In the genomic region with DNA sequence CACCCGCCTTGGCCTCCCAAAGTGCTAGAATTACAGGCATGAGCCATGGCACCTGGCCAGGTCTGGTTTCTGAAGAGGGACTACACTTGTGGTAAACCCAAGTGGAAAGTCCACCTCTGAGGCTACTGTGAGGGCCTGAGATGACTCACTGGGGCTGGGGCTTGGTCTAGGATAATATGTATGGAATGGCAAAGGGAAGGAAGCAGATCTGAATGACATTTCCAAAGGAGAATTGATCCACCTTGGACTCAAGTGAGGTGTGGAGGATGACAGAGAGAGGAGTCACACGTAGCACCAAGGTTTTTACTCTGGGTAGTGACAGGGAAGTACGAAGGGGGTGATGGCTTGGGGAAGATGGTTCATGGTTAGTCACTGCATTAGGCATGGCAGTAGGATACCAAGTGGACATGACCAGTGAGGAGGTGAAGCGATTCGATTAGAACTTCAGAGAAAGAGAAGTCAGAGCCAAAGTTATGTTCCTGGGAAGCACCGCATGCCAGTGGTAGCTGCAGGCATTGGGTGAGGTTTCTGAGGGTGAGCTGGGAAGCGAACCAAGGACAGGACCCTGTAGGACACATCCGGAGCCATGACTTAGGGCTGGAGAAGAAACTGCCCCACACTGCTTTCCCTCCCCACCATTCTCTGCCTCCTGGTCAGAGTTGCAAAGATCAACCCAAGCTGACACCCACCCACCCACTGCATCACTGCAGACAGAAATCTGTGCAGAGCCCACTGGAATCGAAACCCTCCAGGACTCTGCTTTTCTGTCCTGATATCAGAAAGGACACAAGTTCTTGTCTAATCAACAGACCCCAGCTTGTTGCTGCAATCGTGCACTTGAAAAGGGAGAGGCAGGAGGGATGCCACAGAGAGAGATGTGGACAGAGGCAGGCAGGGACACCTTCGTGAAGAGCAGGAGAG, we compare ENCODE assay signal across 12 cellular contexts. TPM values are rescaled to one million over a fixed set of nuclear protein-coding genes. Genes with fewer than 3 reads are reported as not detected.
DNase-seq lines count a peak whose midpoint lies in the region; ATAC-seq and TF ChIP-seq lines count a peak whose summit lies in the region.
"Had no signal": no experiment of that assay in that cellular context is flagged by ENCODE, and none has a peak within 500 bp of the region (broad histone marks: within the 10 kb centered on the region; RNA-seq: fewer than 3 reads in every experiment).

No MANE protein-coding gene starts in this region.

- H4K12ac ChIP-seq in trophoblast cell (ENCODE audit: low read depth, low read length), result no peak overlapping the region

- H4K8ac ChIP-seq in trophoblast cell (ENCODE audit: low read depth, low read length), result no peak overlapping the region

- no peak overlapping the region for H4K91ac ChIP-seq in trophoblast cell (ENCODE audit: low read depth, low read length)

- peaks cover 2% of the 10 kb centered on the region for H3K79me1 ChIP-seq in trophoblast cell (ENCODE audit: low read length)

- peak overlapping the region; percentile 45 for H3K27ac Mint-ChIP-seq in T-helper 1 cell treated with Interleukin-12 subunit alpha and Interleukin-12 subunit beta and Interleukin-4 antibody, amounts not matched to agents 30 μg/mL and 1 μg/mL, for 36 hours

- H3K27ac ChIP-seq in Peyer's patch (peak overlapping the region in 1 of 4 donors; percentile 29), trophoblast cell (ENCODE audit: low read depth, low read length) (no peak overlapping the region)
- H3K27ac ChIP-seq: VCaP had no signal

- H3K9ac ChIP-seq in trophoblast cell (ENCODE audit: low read length), result no peak overlapping the region

- H3K36me3 ChIP-seq in Peyer's patch (no peaks in the 10 kb centered on the region), trophoblast cell (ENCODE audit: control insufficient read depth in 1 of 2, insufficient read depth in 2 of 2, low read length in 2 of 2) (no peaks in the 10 kb centered on the region)

- H3K9me3 ChIP-seq in Peyer's patch, result no peaks in the 10 kb centered on the region
- no peaks in the 10 kb centered on the region for H3K9me3 ChIP-seq in trophoblast cell (ENCODE audit: insufficient read depth, low read depth, low read length)

- H3K14ac ChIP-seq in trophoblast cell (ENCODE audit: low read length), result no peak overlapping the region

- H3K36me3 Mint-ChIP-seq in T-helper 1 cell treated with Interleukin-12 subunit alpha and Interleukin-12 subunit beta and Interleukin-4 antibody, amounts not matched to agents 30 μg/mL and 1 μg/mL, for 36 hours (ENCODE audit: low read depth), result no peaks in the 10 kb centered on the region

- TF ChIP-seq POLR2A in Peyer's patch (IDR thresholded peaks at IDR 0.05), result no peak

- H3K4me1 ChIP-seq in Peyer's patch, result peaks cover 0 to 10% (median 5%) of the 10 kb centered on the region in 4 donors
- peaks cover 11 to 13% of the 10 kb centered on the region in 2 experiments for H3K4me1 ChIP-seq in trophoblast cell (ENCODE audit: control insufficient read depth in 1 of 2, insufficient read depth in 2 of 2, low read length in 2 of 2)

- ATAC-seq in GM19023 (IDR thresholded peaks at IDR 0.05; ENCODE audit: unreplicated experiment) (no peak), GM18861 (IDR thresholded peaks at IDR 0.05; ENCODE audit: unreplicated experiment) (no peak)

- H2BK120ac ChIP-seq in trophoblast cell (ENCODE audit: insufficient read depth, low read length, poor library complexity), result no peak overlapping the region

- H3K23ac ChIP-seq in trophoblast cell (ENCODE audit: low read length), result peak overlapping the region; percentile 68

- H3K18ac ChIP-seq in trophoblast cell (ENCODE audit: low read length), result no peak overlapping the region

- no peak overlapping the region for H2BK12ac ChIP-seq in trophoblast cell (ENCODE audit: low read length)

- no peak overlapping the region for H2BK5ac ChIP-seq in trophoblast cell (ENCODE audit: low read depth, low read length, poor library complexity)

- peaks cover 4% of the 10 kb centered on the region for H3K27me3 Mint-ChIP-seq in T-helper 1 cell treated with Interleukin-12 subunit alpha and Interleukin-12 subunit beta and Interleukin-4 antibody, amounts not matched to agents 30 μg/mL and 1 μg/mL, for 36 hours (ENCODE audit: low read depth)

- H2AFZ ChIP-seq in trophoblast cell (ENCODE audit: insufficient read depth, low read length, poor library complexity), result no peak overlapping the region

- H3K27me3 ChIP-seq in Peyer's patch (no peaks in the 10 kb centered on the region), trophoblast cell (ENCODE audit: insufficient read depth, low read length) (no peaks in the 10 kb centered on the region)

- H2AK5ac ChIP-seq in trophoblast cell (ENCODE audit: low read length), result no peak overlapping the region

- no CpG with 5 or more reads among the region's 11 CpGs for WGBS in trophoblast cell (ENCODE audit: extremely low coverage, insufficient coverage, insufficient read length)

- TF ChIP-seq CTCF in Peyer's patch (IDR thresholded peaks at IDR 0.05) (no peak), epithelial cell of proximal tubule (conservative IDR thresholded peaks at IDR 0.05; ENCODE audit: low read depth, low read length) (no peak)

- no peaks in the 10 kb centered on the region for H3K79me2 ChIP-seq in trophoblast cell (ENCODE audit: control insufficient read depth, insufficient read depth, low read length, poor library complexity)

- H3K4me1 Mint-ChIP-seq in T-helper 1 cell treated with Interleukin-12 subunit alpha and Interleukin-12 subunit beta and Interleukin-4 antibody, amounts not matched to agents 30 μg/mL and 1 μg/mL, for 36 hours (ENCODE audit: low read depth), result peaks cover 25% of the 10 kb centered on the region

- H3K4ac ChIP-seq in trophoblast cell (ENCODE audit: low read depth, low read length), result no peak overlapping the region

- H3K4me2 ChIP-seq in trophoblast cell (ENCODE audit: low read length), result no peak overlapping the region

- H3K9me3 Mint-ChIP-seq in T-helper 1 cell treated with Interleukin-12 subunit alpha and Interleukin-12 subunit beta and Interleukin-4 antibody, amounts not matched to agents 30 μg/mL and 1 μg/mL, for 36 hours, result no peaks in the 10 kb centered on the region

- H3K4me3 ChIP-seq in Peyer's patch, result no peak overlapping the region
- no peak overlapping the region for H3K4me3 ChIP-seq in epithelial cell of proximal tubule (ENCODE audit: low read depth, low read length)
- no peak overlapping the region for H3K4me3 ChIP-seq in trophoblast cell (ENCODE audit: low read depth, low read length)

- DNase-seq in T-helper 1 cell, result no peak
- peak in 2 of 3 donors; percentile 62 to 85 for DNase-seq in Peyer's patch
- peak; percentile 71 for DNase-seq in epithelial cell of proximal tubule (ENCODE audit: low read depth)
- no peak for DNase-seq in trophoblast cell
- no peak for DNase-seq in cerebellar nuclear complex (lab: John Stamatoyannopoulos, UW)
- DNase-seq: 8988T, activated gamma-delta T cell, left cardiac atrium had no signal

- H3K4me3 Mint-ChIP-seq in T-helper 1 cell treated with Interleukin-12 subunit alpha and Interleukin-12 subunit beta and Interleukin-4 antibody, amounts not matched to agents 30 μg/mL and 1 μg/mL, for 36 hours, result peak overlapping the region; percentile 25

RNA-seq across cellular contexts. Expression of gene BCL9L, which starts 13.0 kb away (rescaled TPM):
- total RNA-seq in Peyer's patch, result 10 to 100 TPM; 26.4 to 51.3 (median 34.1) TPM
- 20.7 and 25.7 TPM in 2 replicates for total RNA-seq in epithelial cell of proximal tubule
- polyA plus RNA-seq in trophoblast cell (2013), result 187 and 191 TPM in 2 replicates

RNA-seq across cellular contexts. Expression of gene UPK2, which starts 17.3 kb away (rescaled TPM):
- not detected for total RNA-seq in Peyer's patch
- total RNA-seq in epithelial cell of proximal tubule, result 0.14 TPM in 1 of 2 replicates, not detected in the other
- 2.8 and 3.2 TPM in 2 replicates for polyA plus RNA-seq in trophoblast cell (2013)
- total RNA-seq: left cardiac atrium had no signal

RNA-seq across cellular contexts. Expression of gene FOXR1, which starts 32.8 kb away (rescaled TPM):
- not detected for total RNA-seq in Peyer's patch
- total RNA-seq in epithelial cell of proximal tubule, result not detected in 2 replicates
- not detected in 2 replicates for polyA plus RNA-seq in trophoblast cell (2013)
- total RNA-seq: left cardiac atrium had no signal

RNA-seq across cellular contexts. Expression of gene CXCR5, which starts 55.1 kb away (rescaled TPM):
- total RNA-seq in Peyer's patch (1 to 10 TPM in 2 of 4 donors, under 1 TPM in 1, not detected in 1; 0.66 to 7.4 (median 1.1) TPM), epithelial cell of proximal tubule (not detected in 2 replicates)
- 0.03 and 0.06 TPM in 2 replicates for polyA plus RNA-seq in trophoblast cell (2013)
- total RNA-seq: left cardiac atrium had no signal

RNA-seq across cellular contexts. Expression of gene CENATAC, which starts 59.2 kb away (rescaled TPM):
- total RNA-seq in Peyer's patch, result 100 to 1,000 TPM in 3 of 4 donors, 10 to 100 TPM in 1; 66.4 to 192 (median 105) TPM
- 13.0 and 14.1 TPM in 2 replicates for total RNA-seq in epithelial cell of proximal tubule
- polyA plus RNA-seq in trophoblast cell (2013), result 20.6 and 22.3 TPM in 2 replicates

Comparison
In these comparisons a context has a peak if more than half of its experiments do, and no peak if none do; other contexts are left out.
1. DNase-seq: peak in Peyer's patch (2 of 3) and epithelial cell of proximal tubule (single experiment); none in T-helper 1 cell (0 of 5), trophoblast cell (0 of 2) and cerebellar nuclear complex (0 of 2).